9 cellular contexts compared by ENCODE assay signal in the genomic region with DNA sequence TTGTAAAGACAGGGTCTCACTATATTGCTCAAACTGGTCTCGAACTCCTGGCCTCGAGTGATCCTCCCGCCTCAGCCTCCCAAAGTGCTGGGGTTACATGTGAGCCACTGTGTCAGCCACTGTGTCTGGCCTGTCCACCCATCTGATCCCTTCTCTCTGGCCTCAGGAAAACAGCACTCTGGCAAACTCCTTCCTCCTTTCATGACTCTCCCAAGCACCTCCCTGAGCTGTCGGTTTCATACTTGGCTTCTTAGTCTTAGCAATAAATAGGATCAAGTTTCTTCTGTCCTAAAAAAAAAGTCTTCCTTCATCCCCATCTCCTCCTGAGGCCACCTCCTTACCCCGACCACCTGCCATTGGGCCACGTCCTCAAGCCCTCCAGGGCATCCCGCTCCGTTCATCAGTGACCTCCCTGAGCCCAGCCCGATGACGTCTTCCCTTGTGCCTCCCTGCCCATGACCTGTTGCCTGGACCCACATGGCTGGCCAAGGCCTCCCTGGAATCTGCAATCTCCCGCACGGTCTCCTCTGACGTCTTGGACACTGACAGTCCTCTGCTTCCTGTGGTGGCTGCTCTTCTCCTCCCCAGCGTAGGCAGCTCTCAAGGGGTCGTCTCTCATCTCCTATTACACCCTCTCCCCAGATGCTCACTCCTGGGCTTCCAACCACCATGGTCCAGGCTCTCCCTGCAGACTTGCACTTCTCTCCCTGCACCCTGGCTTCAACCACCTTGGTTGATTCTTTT. TPM values are rescaled to one million over a fixed set of nuclear protein-coding genes. Genes with fewer than 3 reads are reported as not detected.
DNase-seq lines count a peak whose midpoint lies in the region; ATAC-seq and TF ChIP-seq lines count a peak whose summit lies in the region.
"Not testable (repeated sequence)": the region's sequence is repeated elsewhere in the genome, so short reads cannot be mapped to it uniquely, and the experiment has no call there.
"Had no signal": no experiment of that assay in that cellular context is flagged by ENCODE, and none has a peak within 500 bp of the region (broad histone marks: within the 10 kb centered on the region; RNA-seq: fewer than 3 reads in every experiment).

No MANE protein-coding gene starts in this region.

- H3K27me3 Mint-ChIP-seq in CD4-positive, CD25-positive, alpha-beta regulatory T cell; activated CD4-positive, alpha-beta T cell treated with anti-CD3 and anti-CD28 coated beads for 36 hours; brain; osteocyte (ENCODE audit: unreplicated experiment): not testable (repeated sequence)

- H3K27ac ChIP-seq in CD4-positive, CD25-positive, alpha-beta regulatory T cell (ENCODE audit: insufficient read depth, low read length, poor library complexity, severe bottlenecking); HEK293 (ENCODE audit: extremely low read depth, low read depth, low read length): not testable (repeated sequence)
- peak overlapping the region; percentile 16 for H3K27ac ChIP-seq in left ventricle myocardium inferior (replicated peaks)

- intact Hi-C loops in activated CD4-positive, alpha-beta T cell treated with anti-CD3 and anti-CD28 coated beads for 36 hours (cut with DNase I, micrococcal nuclease); left ventricle myocardium inferior (cut with micrococcal nuclease): not testable (repeated sequence)

- not testable (repeated sequence) for H3K9me3 Mint-ChIP-seq in CD4-positive, CD25-positive, alpha-beta regulatory T cell; activated CD4-positive, alpha-beta T cell treated with anti-CD3 and anti-CD28 coated beads for 36 hours (ENCODE audit: low read depth); brain; osteocyte (ENCODE audit: unreplicated experiment); stimulated activated effector memory CD8-positive, alpha-beta T cell treated with anti-CD3 and anti-CD28 coated beads, Interleukin-12 subunit alpha, Interleukin-12 subunit beta, amount 100 ng/mL, for 72 hours

- DNase-seq in CD4-positive, CD25-positive, alpha-beta regulatory T cell; activated CD4-positive, alpha-beta T cell treated with anti-CD3 and anti-CD28 coated beads for 36 hours; left ventricle myocardium inferior; osteocyte (ENCODE audit: extremely low spot score, unreplicated experiment); stimulated activated effector memory CD8-positive, alpha-beta T cell treated with anti-CD3 and anti-CD28 coated beads, Interleukin-12 subunit alpha, Interleukin-12 subunit beta, amount 100 ng/mL, for 72 hours (ENCODE audit: low spot score in 2 of 2): not testable (repeated sequence)
- peak; percentile 11 for DNase-seq in NCI-H460 (ENCODE audit: extremely low read depth, low read depth)

- not testable (repeated sequence) for H3K36me3 Mint-ChIP-seq in CD4-positive, CD25-positive, alpha-beta regulatory T cell; activated CD4-positive, alpha-beta T cell treated with anti-CD3 and anti-CD28 coated beads for 36 hours (ENCODE audit: low read depth); osteocyte (ENCODE audit: unreplicated experiment)
- H3K36me3 Mint-ChIP-seq in brain = peaks cover 23% of the 10 kb centered on the region
- peaks cover 14% of the 10 kb centered on the region for H3K36me3 Mint-ChIP-seq in stimulated activated effector memory CD8-positive, alpha-beta T cell treated with anti-CD3 and anti-CD28 coated beads, Interleukin-12 subunit alpha, Interleukin-12 subunit beta, amount 100 ng/mL, for 72 hours

- not testable (repeated sequence) for H3K9me3 ChIP-seq in CD4-positive, CD25-positive, alpha-beta regulatory T cell (ENCODE audit: control insufficient read depth in 2 of 2, low read length in 2 of 2); HEK293 (ENCODE audit: control insufficient read depth, insufficient read depth, low read depth, low read length); left ventricle myocardium inferior (replicated peaks)

- not testable (repeated sequence) for H3K36me3 ChIP-seq in CD4-positive, CD25-positive, alpha-beta regulatory T cell (ENCODE audit: control insufficient read depth, insufficient read depth, low read length); HEK293 (ENCODE audit: control insufficient read depth in 2 of 2, insufficient read depth in 1 of 2, low read length in 2 of 2); left ventricle myocardium inferior

- peak overlapping the region; percentile 44 to 94 (median 44) for H3K27ac Mint-ChIP-seq in CD4-positive, CD25-positive, alpha-beta regulatory T cell
- H3K27ac Mint-ChIP-seq in activated CD4-positive, alpha-beta T cell treated with anti-CD3 and anti-CD28 coated beads for 36 hours = peak overlapping the region; percentile 0
- peak overlapping the region; percentile 6 to 84 (median 73) for H3K27ac Mint-ChIP-seq in brain
- H3K27ac Mint-ChIP-seq in osteocyte (ENCODE audit: unreplicated experiment) = peak overlapping the region; percentile 4
- H3K27ac Mint-ChIP-seq in stimulated activated effector memory CD8-positive, alpha-beta T cell treated with anti-CD3 and anti-CD28 coated beads, Interleukin-12 subunit alpha, Interleukin-12 subunit beta, amount 100 ng/mL, for 72 hours = peak overlapping the region; percentile 63

- not testable (repeated sequence) for ATAC-seq in CD4-positive, CD25-positive, alpha-beta regulatory T cell (ENCODE audit: low read depth in 2 of 2); activated CD4-positive, alpha-beta T cell treated with anti-CD3 and anti-CD28 coated beads for 36 hours; stimulated activated effector memory CD8-positive, alpha-beta T cell treated with anti-CD3 and anti-CD28 coated beads, Interleukin-12 subunit alpha, Interleukin-12 subunit beta, amount 100 ng/mL, for 72 hours

- CTCF ChIA-PET in HEK293 (lab: Yijun Ruan, JAX) = interaction anchor here (0.7 kb wide), 1 partner anchor 17 kb away, joined by 6 read pairs; no protein-coding TSS in a partner anchor
- CTCF ChIA-PET in activated CD4-positive, alpha-beta T cell treated with anti-CD3 and anti-CD28 coated beads for 36 hours (lab: Charles Lee) = not testable (repeated sequence)

- peaks cover 5 to 27% (median 12%) of the 10 kb centered on the region in 4 donors for H3K4me1 Mint-ChIP-seq in CD4-positive, CD25-positive, alpha-beta regulatory T cell
- H3K4me1 Mint-ChIP-seq in activated CD4-positive, alpha-beta T cell treated with anti-CD3 and anti-CD28 coated beads for 36 hours = peaks cover 21% of the 10 kb centered on the region
- H3K4me1 Mint-ChIP-seq in brain (peaks cover 54% of the 10 kb centered on the region), osteocyte (ENCODE audit: unreplicated experiment) (peaks cover 49% of the 10 kb centered on the region)
- peaks cover 37% of the 10 kb centered on the region for H3K4me1 Mint-ChIP-seq in stimulated activated effector memory CD8-positive, alpha-beta T cell treated with anti-CD3 and anti-CD28 coated beads, Interleukin-12 subunit alpha, Interleukin-12 subunit beta, amount 100 ng/mL, for 72 hours

- TF ChIP-seq CTCF in HEK293 (tag by site-specific recombination; IDR thresholded peaks at IDR 0.05); brain (conservative IDR thresholded peaks at IDR 0.05); left ventricle myocardium inferior (IDR thresholded peaks at IDR 0.05; ENCODE audit: borderline replicate concordance); osteocyte (IDR thresholded peaks at IDR 0.05): not testable (repeated sequence)

- not testable (repeated sequence) for H3K4me1 ChIP-seq in CD4-positive, CD25-positive, alpha-beta regulatory T cell (ENCODE audit: control insufficient read depth, insufficient read depth, low read length, poor library complexity, severe bottlenecking); HEK293 (ENCODE audit: control insufficient read depth, insufficient read depth, low read length)
- peaks cover 26% of the 10 kb centered on the region for H3K4me1 ChIP-seq in left ventricle myocardium inferior

- POLR2A ChIA-PET in HEK293 (lab: Yijun Ruan, JAX) = interaction anchor here (1.2 kb wide), 1 partner anchor 89 kb away, joined by 3 read pairs; no protein-coding TSS in a partner anchor
- POLR2A ChIA-PET in activated CD4-positive, alpha-beta T cell treated with anti-CD3 and anti-CD28 coated beads for 36 hours (lab: Charles Lee) = not testable (repeated sequence)

- H3K4me3 Mint-ChIP-seq in CD4-positive, CD25-positive, alpha-beta regulatory T cell; activated CD4-positive, alpha-beta T cell treated with anti-CD3 and anti-CD28 coated beads for 36 hours; brain; osteocyte (ENCODE audit: unreplicated experiment); stimulated activated effector memory CD8-positive, alpha-beta T cell treated with anti-CD3 and anti-CD28 coated beads, Interleukin-12 subunit alpha, Interleukin-12 subunit beta, amount 100 ng/mL, for 72 hours: not testable (repeated sequence)

- not testable (repeated sequence) for H3K4me3 ChIP-seq in CD4-positive, CD25-positive, alpha-beta regulatory T cell (ENCODE audit: low read depth, low read length); HEK293 (ENCODE audit: low read depth, low read length); left ventricle myocardium inferior

- H3K27me3 ChIP-seq in CD4-positive, CD25-positive, alpha-beta regulatory T cell (ENCODE audit: control insufficient read depth, insufficient read depth, low read length); left ventricle myocardium inferior (ENCODE audit: low read depth): not testable (repeated sequence)

TF ChIP-seq in HEK293, 187 proteins besides CTCF, POLR2A, EP300 and RAD21 (continues in another document):
- peak; percentile 62; the same call in 1 of the 2 replicates for TF ChIP-seq WT1 (tag by site-specific recombination; IDR thresholded peaks at IDR 0.05)
- peak; percentile 86 for TF ChIP-seq ZBTB48 (tag by site-specific recombination; IDR thresholded peaks at IDR 0.05)
- TF ChIP-seq ZBTB20 (tag by site-specific recombination; IDR thresholded peaks at IDR 0.05) = peak; percentile 30; the same call in 1 of the 2 replicates

RNA-seq across cellular contexts. Expression of a gene that starts 26.5 kb away (rescaled TPM):
- total RNA-seq in CD4-positive, CD25-positive, alpha-beta regulatory T cell = 46.3 TPM
- polyA plus RNA-seq in CD4-positive, CD25-positive, alpha-beta regulatory T cell = 100 to 1,000 TPM in 2 of 4 donors, 10 to 100 TPM in 2; 89.0 to 126 (median 97.6) TPM
- not detected in 2 replicates for total RNA-seq in NCI-H460 (2014; rRNA removed; shearing (Covaris generic))
- polyA plus RNA-seq in NCI-H460 (2014; cell fraction: nucleus; rRNA removed) = not detected in 2 replicates
- total RNA-seq in activated CD4-positive, alpha-beta T cell treated with anti-CD3 and anti-CD28 coated beads for 36 hours = 10 to 100 TPM; 26.9 to 27.7 TPM
- 0.22 TPM for polyA plus RNA-seq in brain (ENCODE audit: insufficient read depth, low read depth, low replicate concordance)
- total RNA-seq in left ventricle myocardium inferior (not detected), osteocyte (not detected in 2 replicates)
- total RNA-seq: A172 had no signal

Comparison
In these comparisons a context has a peak if more than half of its experiments do, and no peak if none do; other contexts are left out.
1. H3K27ac Mint-ChIP-seq: peak in every context shown above with its lines; median percentile 73 in brain; 63 in stimulated activated effector memory CD8-positive, alpha-beta T cell treated with anti-CD3 and anti-CD28 coated beads, Interleukin-12 subunit alpha, Interleukin-12 subunit beta, amount 100 ng/mL, for 72 hours; 44 in CD4-positive, CD25-positive, alpha-beta regulatory T cell; 4 in osteocyte; 0 in activated CD4-positive, alpha-beta T cell treated with anti-CD3 and anti-CD28 coated beads for 36 hours.
2. RNA of a gene that starts 26.5 kb away (total RNA-seq): 46.3 TPM in CD4-positive, CD25-positive, alpha-beta regulatory T cell (single experiment) and 26.9 to 27.7 TPM in activated CD4-positive, alpha-beta T cell treated with anti-CD3 and anti-CD28 coated beads for 36 hours; not detected in NCI-H460, not detected in left ventricle myocardium inferior (single experiment) and not detected in osteocyte; every median in the first group is over 10 times any median in the second.